1 cellular context compared by ENCODE assay signal in genomic region chr2:110460318-110460717, GRCh38. TPM values are rescaled to one million over a fixed set of nuclear protein-coding genes. Genes with fewer than 3 reads are reported as not detected.
"Had no signal": no experiment of that assay in that cellular context is flagged by ENCODE, and none has a peak within 500 bp of the region (broad histone marks: within the 10 kb centered on the region; RNA-seq: fewer than 3 reads in every experiment).

No MANE protein-coding gene starts in this region.

RNA-seq across cellular contexts. Expression of gene LIMS4, which starts 12.3 kb away (rescaled TPM):
- total RNA-seq: NCI-H460 had no signal
